In genomic region chr14:70442750-70443149, GRCh38 we compare ENCODE assay signal across 1 cellular context.
TF ChIP-seq lines count a peak whose summit lies in the region.

No MANE protein-coding gene starts in this region.

TF ChIP-seq in GM23338, 12 proteins besides CTCF, POLR2A, EP300 and RAD21 (continued from another document):
- TF ChIP-seq ZNF462 (CRISPR knock-in tag; IDR thresholded peaks at IDR 0.05), result no peak
- TF ChIP-seq STAT1 (IDR thresholded peaks at IDR 0.05; ENCODE audit: unreplicated experiment), result no peak
- TF ChIP-seq EZH2 (IDR thresholded peaks at IDR 0.05; ENCODE audit: low read depth, unreplicated experiment), result no peak
